In genomic region chr12:1481326-1481725, GRCh38 we compare ENCODE assay signal across 18 cellular contexts.
DNase-seq lines count a peak whose midpoint lies in the region; ATAC-seq and TF ChIP-seq lines count a peak whose summit lies in the region.
"Had no signal": no experiment of that assay in that cellular context is flagged by ENCODE, and none has a peak within 500 bp of the region (broad histone marks: within the 10 kb centered on the region; RNA-seq: fewer than 3 reads in every experiment).

No MANE protein-coding gene starts in this region.

- H4K91ac ChIP-seq in IMR-90 (ENCODE audit: insufficient read depth, low read depth, low read length): no peak overlapping the region; the same call in 1 of the 2 replicates

- no peaks in the 10 kb centered on the region for H4K20me1 ChIP-seq in IMR-90 (ENCODE audit: insufficient read depth, low read length)
- no peaks in the 10 kb centered on the region for H4K20me1 ChIP-seq in GM23248 (ENCODE audit: insufficient read depth)

- in situ Hi-C loops in IMR-90 (cut with MboI; ENCODE audit: low sequenced_read_pairs): no loop called here
- in situ Hi-C loops in GM23248 (cut with MboI): no loop called here

- H2AK5ac ChIP-seq in IMR-90 (ENCODE audit: low read depth, low read length): 0 out of 2 replicates have a peak overlapping the region, but pooled peaks have one; percentile 33

- peaks cover 28% of the 10 kb centered on the region for H3K36me3 Mint-ChIP-seq in endodermal cell (ENCODE audit: low read depth)
- peaks cover 15% of the 10 kb centered on the region for H3K36me3 Mint-ChIP-seq in nephron progenitor cell (ENCODE audit: low read depth)
- H3K36me3 Mint-ChIP-seq in activated CD4-positive, alpha-beta T cell treated with anti-CD3 and anti-CD28 coated beads, Interleukin-2, amount 10 ng/mL, durations not matched to agents 24 days and 14 days (ENCODE audit: low read depth): no peaks in the 10 kb centered on the region

- TF ChIP-seq CTCF in IMR-90 (conservative IDR thresholded peaks at IDR 0.05; ENCODE audit: low read depth, low read length) (no peak), endodermal cell (conservative IDR thresholded peaks at IDR 0.05) (no peak), nephron progenitor cell (IDR thresholded peaks at IDR 0.05) (no peak), foreskin keratinocyte (conservative IDR thresholded peaks at IDR 0.05) (no peak)

- H3K23ac ChIP-seq in IMR-90 (ENCODE audit: low read depth, low read length): peak overlapping the region; percentile 88; the same call in 1 of the 2 replicates

- no peaks in the 10 kb centered on the region for H3K27me3 Mint-ChIP-seq in endodermal cell (ENCODE audit: insufficient read depth)
- H3K27me3 Mint-ChIP-seq in nephron progenitor cell (ENCODE audit: low read depth, poor library complexity): no peaks in the 10 kb centered on the region
- H3K27me3 Mint-ChIP-seq in activated CD4-positive, alpha-beta T cell treated with anti-CD3 and anti-CD28 coated beads, Interleukin-2, amount 10 ng/mL, durations not matched to agents 24 days and 14 days: no peaks in the 10 kb centered on the region

- TF ChIP-seq POLR2A in IMR-90 (IDR thresholded peaks at IDR 0.05; ENCODE audit: low read depth, low read length): no peak

- H2BK15ac ChIP-seq in IMR-90 (ENCODE audit: low read depth, low read length): 0 out of 3 replicates have a peak overlapping the region, but pooled peaks have one; percentile 32

- H2AFZ ChIP-seq in IMR-90 (replicated peaks; ENCODE audit: low read length, poor library complexity) (no peak overlapping the region), GM23248 (no peak overlapping the region)

- peak overlapping the region; percentile 46; the same call in 1 of the 2 replicates for H2BK20ac ChIP-seq in IMR-90 (ENCODE audit: low read depth, low read length)

- no peak overlapping the region for H3K4me3 Mint-ChIP-seq in endodermal cell
- no peak overlapping the region for H3K4me3 Mint-ChIP-seq in nephron progenitor cell
- no peak overlapping the region for H3K4me3 Mint-ChIP-seq in activated CD4-positive, alpha-beta T cell treated with anti-CD3 and anti-CD28 coated beads, Interleukin-2, amount 10 ng/mL, durations not matched to agents 24 days and 14 days

- H3K27me3 ChIP-seq in IMR-90 (ENCODE audit: control insufficient read depth, insufficient read depth, low read length) (no peaks in the 10 kb centered on the region), endodermal cell (ENCODE audit: control insufficient read depth, insufficient read depth, low read length, poor library complexity, severe bottlenecking) (no peaks in the 10 kb centered on the region), foreskin keratinocyte (no peaks in the 10 kb centered on the region), GM23248 (replicated peaks; ENCODE audit: insufficient read depth) (no peaks in the 10 kb centered on the region)
- H3K27me3 ChIP-seq: MG63, Peyer's patch had no signal

- TF ChIP-seq RAD21 in IMR-90 (IDR thresholded peaks at IDR 0.05; ENCODE audit: low read length): no peak

- no peaks in the 10 kb centered on the region for H3K9me3 Mint-ChIP-seq in endodermal cell
- H3K9me3 Mint-ChIP-seq in nephron progenitor cell: no peaks in the 10 kb centered on the region
- no peaks in the 10 kb centered on the region for H3K9me3 Mint-ChIP-seq in activated CD4-positive, alpha-beta T cell treated with anti-CD3 and anti-CD28 coated beads, Interleukin-2, amount 10 ng/mL, durations not matched to agents 24 days and 14 days

- POLR2A ChIA-PET in IMR-90 (lab: Charles Lee; ENCODE audit: unreplicated experiment): no interaction called here

- 0 out of 2 replicates have a peak, but pooled peaks cover 2% of the 10 kb centered on the region for H3K9me1 ChIP-seq in IMR-90 (ENCODE audit: insufficient read depth, low read length)

- no TSS peak for BruUV-seq in IMR-90 (replicated peaks; lab: Mats Ljungman, UMichigan)

- ATAC-seq in IMR-90 (ENCODE audit: low read depth) (no peak), foreskin keratinocyte (no peak)
- ATAC-seq: HepG2 had no signal

- peak overlapping the region; percentile 72 for H3K14ac ChIP-seq in IMR-90 (replicated peaks; ENCODE audit: low read depth, low read length)

- no peak overlapping the region for H3K4ac ChIP-seq in IMR-90 (ENCODE audit: low read depth, low read length)

- no peak overlapping the region for H2AK9ac ChIP-seq in IMR-90 (replicated peaks; ENCODE audit: low read depth, low read length, poor library complexity)

- peak overlapping the region; percentile 59 for H2BK120ac ChIP-seq in IMR-90 (ENCODE audit: low read depth, low read length)

- 0 out of 2 replicates have a peak, but pooled peaks cover 6% of the 10 kb centered on the region for H3K79me2 ChIP-seq in GM23248 (ENCODE audit: insufficient read depth)

- H3K9ac ChIP-seq in IMR-90 (ENCODE audit: low read depth, low read length): no peak overlapping the region; the same call in 1 of the 2 replicates
- no peak overlapping the region for H3K9ac ChIP-seq in endodermal cell (ENCODE audit: extremely low read depth, low read length, poor library complexity, severe bottlenecking)
- no peak overlapping the region for H3K9ac ChIP-seq in GM23248
- H3K9ac ChIP-seq: KMS-11 had no signal

- H3K9me3 ChIP-seq in IMR-90 (ENCODE audit: control insufficient read depth, insufficient read depth, low read length) (no peaks in the 10 kb centered on the region), endodermal cell (ENCODE audit: control insufficient read depth, low read length) (no peaks in the 10 kb centered on the region), GM23248 (ENCODE audit: low read depth) (no peaks in the 10 kb centered on the region)
- H3K9me3 ChIP-seq: MG63, Peyer's patch had no signal

- peaks cover 7% of the 10 kb centered on the region; the same call in 1 of the 2 replicates for H3K4me1 ChIP-seq in IMR-90 (ENCODE audit: control insufficient read depth, insufficient read depth, low read length)
- no peaks in the 10 kb centered on the region for H3K4me1 ChIP-seq in endodermal cell (ENCODE audit: control insufficient read depth, insufficient read depth, low read length)
- peaks cover 10% of the 10 kb centered on the region for H3K4me1 ChIP-seq in foreskin keratinocyte
- peaks cover 8% of the 10 kb centered on the region for H3K4me1 ChIP-seq in GM23248 (ENCODE audit: insufficient read depth)
- H3K4me1 ChIP-seq: Peyer's patch had no signal

- dilution Hi-C loops in IMR-90 (cut with HindIII; ENCODE audit: low sequenced_read_pairs, unreplicated experiment): no loop called here

- H4K5ac ChIP-seq in IMR-90 (ENCODE audit: low read depth, low read length): peak overlapping the region; percentile 13; the same call in 1 of the 2 replicates

- DNase-seq in IMR-90 (no peak), endodermal cell (peak; percentile 16), nephron progenitor cell (no peak), ureter (ENCODE audit: low spot score) (peak; percentile 1), foreskin keratinocyte (no peak), GM23248 (no peak)
- no peak for DNase-seq in activated CD4-positive, alpha-beta T cell treated with anti-CD3 and anti-CD28 coated beads, Interleukin-2, amount 10 ng/mL, durations not matched to agents 24 days and 14 days
- DNase-seq: EL, MG63, NCI-H1092, NCI-H146, NCI-H2081 treated with DMSO at 0.1 percent for 48 hours, NCI-H510A treated with DMSO at 0.1 percent for 48 hours, NCI-H82, Peyer's patch, SHP77 treated with DMSO at 0.1 percent for 48 hours had no signal

- intact Hi-C loops in IMR-90 (cut with micrococcal nuclease): no loop called here
- intact Hi-C loops in activated CD4-positive, alpha-beta T cell treated with anti-CD3 and anti-CD28 coated beads, Interleukin-2, amount 10 ng/mL, durations not matched to agents 24 days and 14 days (cut with micrococcal nuclease): no loop called here

- H3F3A ChIP-seq in GM23248 (ENCODE audit: insufficient read depth): peaks cover 4% of the 10 kb centered on the region; the same call in 1 of the 2 replicates

- peaks cover 9% of the 10 kb centered on the region for H3K4me1 Mint-ChIP-seq in endodermal cell
- H3K4me1 Mint-ChIP-seq in nephron progenitor cell: peaks cover 37% of the 10 kb centered on the region
- H3K4me1 Mint-ChIP-seq in activated CD4-positive, alpha-beta T cell treated with anti-CD3 and anti-CD28 coated beads, Interleukin-2, amount 10 ng/mL, durations not matched to agents 24 days and 14 days: no peaks in the 10 kb centered on the region

- H3K9me2 ChIP-seq in GM23248 (ENCODE audit: insufficient read depth): no peaks in the 10 kb centered on the region

- H3K4me2 ChIP-seq in IMR-90 (ENCODE audit: low read depth, low read length) (no peak overlapping the region; the same call in 1 of the 2 replicates), GM23248 (ENCODE audit: unreplicated experiment) (no peak overlapping the region)
- H3K4me2 ChIP-seq: KMS-11 had no signal

- CTCF ChIA-PET in IMR-90 (lab: Yijun Ruan, JAX): interaction anchor here (0.7 kb wide), 1 partner anchor 266 kb away, joined by 4 read pairs; no protein-coding TSS in a partner anchor

- no peak overlapping the region for H3K27ac ChIP-seq in IMR-90 (ENCODE audit: insufficient read depth, low read length)
- no peak overlapping the region for H3K27ac ChIP-seq in endodermal cell (ENCODE audit: low read depth, low read length)
- no peak overlapping the region for H3K27ac ChIP-seq in foreskin keratinocyte
- no peak overlapping the region for H3K27ac ChIP-seq in GM23248
- H3K27ac ChIP-seq: KMS-11, Peyer's patch had no signal

- H3K79me1 ChIP-seq in IMR-90 (ENCODE audit: low read depth in 1 of 2, low read length in 2 of 2): peaks cover 10 to 18% of the 10 kb centered on the region in 2 experiments

- H3K27ac Mint-ChIP-seq in endodermal cell (peak overlapping the region; percentile 5), nephron progenitor cell (peak overlapping the region; percentile 82)
- H3K27ac Mint-ChIP-seq in activated CD4-positive, alpha-beta T cell treated with anti-CD3 and anti-CD28 coated beads, Interleukin-2, amount 10 ng/mL, durations not matched to agents 24 days and 14 days: no peak overlapping the region

- peak overlapping the region; percentile 64 to 74; a peak in 2 of 4 replicates for H4K8ac ChIP-seq in IMR-90 (ENCODE audit: low read depth in 2 of 2, low read length in 2 of 2)

- WGBS in IMR-90 (ENCODE audit: extremely low coverage in 2 of 2, insufficient read length in 1 of 2), 2 experiments: 48% methylated on average over 3 of the region's 5 CpGs; no CpG with 5 or more reads in 1 of the 2 experiments
- WGBS in endodermal cell (ENCODE audit: insufficient coverage in 1 of 2, insufficient read length in 1 of 2), 2 experiments: 75 to 77% methylated on average over 5 of the region's 5 CpGs
- WGBS in GM23248 (ENCODE audit: low coverage in 1 of 2, low lambda C conversion rate in 2 of 2, missing lambda C conversion rate in 2 of 2), 2 experiments: 47 to 52% methylated on average over 5 of the region's 5 CpGs

- H3K4me3 ChIP-seq in IMR-90 (ENCODE audit: insufficient read depth, low read depth, low read length) (no peak overlapping the region), endodermal cell (ENCODE audit: low read length) (no peak overlapping the region), GM23248 (no peak overlapping the region)
- H3K4me3 ChIP-seq: MG63, Peyer's patch had no signal

- no peaks in the 10 kb centered on the region for H3K36me3 ChIP-seq in IMR-90 (ENCODE audit: control insufficient read depth, insufficient read depth, low read length)
- no peaks in the 10 kb centered on the region for H3K36me3 ChIP-seq in endodermal cell (ENCODE audit: control insufficient read depth, insufficient read depth, low read length)
- no peaks in the 10 kb centered on the region for H3K36me3 ChIP-seq in GM23248 (ENCODE audit: low read depth)
- H3K36me3 ChIP-seq: Peyer's patch had no signal

- no peak overlapping the region for H2BK5ac ChIP-seq in IMR-90 (ENCODE audit: low read depth, low read length, poor library complexity, severe bottlenecking)

- no peak overlapping the region for H3K56ac ChIP-seq in IMR-90 (ENCODE audit: extremely low read depth, insufficient read depth, low read length)

- H3K18ac ChIP-seq in IMR-90 (ENCODE audit: low read depth, low read length): peak overlapping the region; percentile 8; the same call in 1 of the 2 replicates

Comparison
In these comparisons a context has a peak if more than half of its experiments do, and no peak if none do; other contexts are left out.
1. DNase-seq: peak in endodermal cell (single experiment) and ureter (single experiment); none in IMR-90 (single experiment), nephron progenitor cell (single experiment), activated CD4-positive, alpha-beta T cell treated with anti-CD3 and anti-CD28 coated beads, Interleukin-2, amount 10 ng/mL, durations not matched to agents 24 days and 14 days (single experiment), foreskin keratinocyte (0 of 2) and GM23248 (single experiment).